In genomic region chr2:106342801-106343200, GRCh38 we compare ENCODE assay signal across 24 cellular contexts.
"Had no signal": no experiment of that assay in that cellular context is flagged by ENCODE, and none has a peak within 500 bp of the region (broad histone marks: within the 10 kb centered on the region; RNA-seq: fewer than 3 reads in every experiment).

No MANE protein-coding gene starts in this region.

- H3K4me3 ChIP-seq: breast epithelium, esophagus squamous epithelium, gastrocnemius medialis, neural progenitor cell, spleen, suprapubic skin, tibial nerve had no signal

- H3K27me3 ChIP-seq: breast epithelium, esophagus squamous epithelium, gastrocnemius medialis, neural progenitor cell, spleen, tibial nerve had no signal

- H3K9me3 ChIP-seq: breast epithelium, esophagus squamous epithelium, gastrocnemius medialis, spleen, suprapubic skin had no signal

- H3K4me1 ChIP-seq: breast epithelium, esophagus squamous epithelium, gastrocnemius medialis, neural progenitor cell, spleen, suprapubic skin, tibial nerve had no signal

- H3K27ac ChIP-seq: breast epithelium, esophagus squamous epithelium, gastrocnemius medialis, neural progenitor cell, spleen, suprapubic skin, tibial nerve, VCaP had no signal

- H3K36me3 ChIP-seq: breast epithelium, esophagus squamous epithelium, gastrocnemius medialis, neural progenitor cell, spleen, suprapubic skin, tibial nerve had no signal

- ATAC-seq: activated naive CD4-positive, alpha-beta T cell treated with anti-CD3 and anti-CD28 coated beads, Interleukin-2, amount 50 U/mL, for 72 hours; activated T-cell treated with anti-CD3 and anti-CD28 coated beads, Interleukin-2, amount 50 U/mL, for 72 hours; gastrocnemius medialis; left cardiac atrium; naive thymus-derived CD8-positive, alpha-beta T cell had no signal

- DNase-seq: activated CD4-positive, alpha-beta T cell treated with anti-CD3 and anti-CD28 coated beads for 4 hours; activated CD4-positive, alpha-beta T cell treated with anti-CD3 and anti-CD28 coated beads, Interleukin-2, amount 50 U/mL, for 4 hours; activated naive CD4-positive, alpha-beta T cell; activated T-cell treated with anti-CD3 and anti-CD28 coated beads for 4 hours; activated T-cell treated with anti-CD3 and anti-CD28 coated beads, Interleukin-2, amount 50 U/mL, for 72 hours; central memory CD4-positive, alpha-beta T cell; effector CD4-positive, alpha-beta T cell; esophagus squamous epithelium; gastrocnemius medialis; glutamatergic neuron; left cardiac atrium; mammary epithelial cell; naive thymus-derived CD8-positive, alpha-beta T cell; posterior cingulate gyrus; right cardiac atrium; spleen; stimulated activated naive CD4-positive, alpha-beta T cell; T-helper 9 cell had no signal
